Comparison of ENCODE assay signal across 15 cellular contexts in genomic region chr10:125101581-125101980, GRCh38.
"Had no signal": no experiment of that assay in that cellular context is flagged by ENCODE, and none has a peak within 500 bp of the region (broad histone marks: within the 10 kb centered on the region; RNA-seq: fewer than 3 reads in every experiment).

No MANE protein-coding gene starts in this region.

- H3K9me3 Mint-ChIP-seq: activated naive CD4-positive, alpha-beta T cell treated with anti-CD3 and anti-CD28 coated beads, Interleukin-2, amount 50 U/mL, for 24 hours; activated T-cell treated with anti-CD3 and anti-CD28 coated beads, Interleukin-2, amount 50 U/mL, for 24 hours; central memory CD8-positive, alpha-beta T cell; memory B cell had no signal

- H3K4me3 ChIP-seq: ovary, tibial nerve had no signal

- H3K36me3 Mint-ChIP-seq: activated CD8-positive, alpha-beta memory T cell treated with anti-CD3 and anti-CD28 coated beads, Interleukin-2, amount 10 ng/mL, durations not matched to agents 7 days and 5 days; activated naive CD4-positive, alpha-beta T cell treated with anti-CD3 and anti-CD28 coated beads, Interleukin-2, amount 50 U/mL, for 24 hours; memory B cell had no signal

- H3K27me3 ChIP-seq: ovary, tibial nerve had no signal

- H3K4me1 Mint-ChIP-seq: activated CD8-positive, alpha-beta memory T cell treated with anti-CD3 and anti-CD28 coated beads, Interleukin-2, amount 10 ng/mL, durations not matched to agents 7 days and 5 days; activated naive CD4-positive, alpha-beta T cell treated with anti-CD3 and anti-CD28 coated beads, Interleukin-2, amount 50 U/mL, for 24 hours; central memory CD8-positive, alpha-beta T cell; memory B cell had no signal

- DNase-seq: activated CD4-positive, alpha-beta T cell treated with anti-CD3 and anti-CD28 coated beads, Interleukin-2, amount 50 U/mL, for 48 hours; activated CD8-positive, alpha-beta memory T cell treated with anti-CD3 and anti-CD28 coated beads, Interleukin-2, amount 10 ng/mL, durations not matched to agents 7 days and 5 days; activated T-cell treated with anti-CD3 and anti-CD28 coated beads, Interleukin-2, amount 50 U/mL, for 24 hours; cortex of kidney; effector CD4-positive, alpha-beta T cell; hypothalamus; left ventricle myocardium superior; stimulated activated CD4-positive, alpha-beta T cell treated with anti-CD3 and anti-CD28 coated beads, Interleukin-12 subunit alpha, Interleukin-12 subunit beta, amount 100 ng/mL, for 4 hours; stimulated activated CD4-positive, alpha-beta T cell treated with anti-CD3 and anti-CD28 coated beads, Interleukin-2, amount 100 ng/mL, for 24 hours had no signal

- H3K27ac ChIP-seq: ovary, tibial nerve had no signal

- H3K36me3 ChIP-seq: ovary had no signal

- H3K27me3 Mint-ChIP-seq: activated CD8-positive, alpha-beta memory T cell treated with anti-CD3 and anti-CD28 coated beads, Interleukin-2, amount 10 ng/mL, durations not matched to agents 7 days and 5 days; activated naive CD4-positive, alpha-beta T cell treated with anti-CD3 and anti-CD28 coated beads, Interleukin-2, amount 50 U/mL, for 24 hours had no signal

- H3K27ac Mint-ChIP-seq: activated CD8-positive, alpha-beta memory T cell treated with anti-CD3 and anti-CD28 coated beads, Interleukin-2, amount 10 ng/mL, durations not matched to agents 7 days and 5 days; activated naive CD4-positive, alpha-beta T cell treated with anti-CD3 and anti-CD28 coated beads, Interleukin-2, amount 50 U/mL, for 24 hours; activated T-cell treated with anti-CD3 and anti-CD28 coated beads, Interleukin-2, amount 50 U/mL, for 24 hours; memory B cell had no signal

- ATAC-seq: activated CD4-positive, CD25-positive, alpha-beta regulatory T cell treated with anti-CD3 and anti-CD28 coated beads, Interleukin-2, amount 50 U/mL, for 24 hours; activated CD8-positive, alpha-beta memory T cell treated with anti-CD3 and anti-CD28 coated beads, Interleukin-2, amount 10 ng/mL, durations not matched to agents 7 days and 5 days had no signal

- H3K9me3 ChIP-seq: ovary, tibial nerve had no signal

- H3K4me3 Mint-ChIP-seq: activated CD8-positive, alpha-beta memory T cell treated with anti-CD3 and anti-CD28 coated beads, Interleukin-2, amount 10 ng/mL, durations not matched to agents 7 days and 5 days; activated naive CD4-positive, alpha-beta T cell treated with anti-CD3 and anti-CD28 coated beads, Interleukin-2, amount 50 U/mL, for 24 hours; activated T-cell treated with anti-CD3 and anti-CD28 coated beads, Interleukin-2, amount 50 U/mL, for 24 hours; central memory CD8-positive, alpha-beta T cell; memory B cell had no signal
